Comparison of ENCODE assay signal across 8 cellular contexts in the genomic region with DNA sequence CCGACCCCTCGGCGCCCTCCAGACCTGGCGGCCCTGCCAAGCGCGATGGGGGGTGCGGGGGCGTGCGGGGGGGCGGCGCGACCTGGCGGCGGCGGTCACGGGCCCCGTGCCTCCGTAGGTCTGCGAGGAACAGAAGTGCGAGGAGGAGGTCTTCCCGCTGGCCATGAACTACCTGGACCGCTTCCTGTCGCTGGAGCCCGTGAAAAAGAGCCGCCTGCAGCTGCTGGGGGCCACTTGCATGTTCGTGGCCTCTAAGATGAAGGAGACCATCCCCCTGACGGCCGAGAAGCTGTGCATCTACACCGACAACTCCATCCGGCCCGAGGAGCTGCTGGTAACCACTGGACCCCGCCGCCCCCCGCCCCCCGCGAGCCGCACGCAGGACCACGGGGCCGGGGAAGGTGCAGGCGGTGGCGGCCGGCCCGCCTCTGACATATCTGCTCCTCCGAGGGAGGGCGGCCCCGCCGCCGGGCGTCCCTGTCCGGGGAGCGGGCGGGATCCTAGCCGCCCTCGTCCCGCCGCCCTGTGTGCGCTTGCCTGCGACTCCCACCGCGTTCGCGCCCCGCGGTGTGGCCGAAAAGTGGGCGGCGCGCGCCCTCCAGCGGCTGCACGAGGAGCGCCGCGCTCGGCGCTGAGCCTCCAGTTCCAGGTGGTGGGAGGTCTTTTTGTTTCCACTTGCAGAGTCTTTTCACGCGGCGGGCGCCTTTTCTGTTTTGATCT. TPM values are rescaled to one million over a fixed set of nuclear protein-coding genes. Genes with fewer than 3 reads are reported as not detected.
DNase-seq lines count a peak whose midpoint lies in the region; ATAC-seq and TF ChIP-seq lines count a peak whose summit lies in the region.

No MANE protein-coding gene starts in this region.

- no peak overlapping the region for H3K27ac Mint-ChIP-seq in activated naive CD4-positive, alpha-beta T cell treated with anti-CD3 and anti-CD28 coated beads, Interleukin-2, amount 50 U/mL, for 72 hours

- H3K36me3 Mint-ChIP-seq in activated naive CD4-positive, alpha-beta T cell treated with anti-CD3 and anti-CD28 coated beads, Interleukin-2, amount 50 U/mL, for 72 hours, result no peaks in the 10 kb centered on the region

- TF ChIP-seq POLR2A in GM18505 (IDR thresholded peaks at IDR 0.05; ENCODE audit: borderline replicate concordance, extremely low read depth, insufficient read depth, insufficient read length) (no peak), thyroid gland (IDR thresholded peaks at IDR 0.05) (peak in 1 of 2 donors; percentile 66)

- TF ChIP-seq CTCF in A673 (conservative IDR thresholded peaks at IDR 0.05; ENCODE audit: low read depth, low read length) (peak; percentile 82), cardiac muscle cell (IDR thresholded peaks at IDR 0.05; ENCODE audit: low read depth, low read length) (peak; percentile 79), parathyroid adenoma (IDR thresholded peaks at IDR 0.05) (peak; percentile 77), thyroid gland (IDR thresholded peaks at IDR 0.05) (peak; percentile 48 to 96 (median 84))

- H3K4me1 ChIP-seq in A673 (ENCODE audit: insufficient read depth, low read length, poor library complexity, severe bottlenecking) (peaks cover 30% of the 10 kb centered on the region), cardiac muscle cell (ENCODE audit: low read depth) (peaks cover 9% of the 10 kb centered on the region), parathyroid adenoma (no peaks in the 10 kb centered on the region), thyroid gland (peaks cover 32 to 34% of the 10 kb centered on the region in 2 donors)

- POLR2A ChIA-PET in A673 (lab: Charles Lee; ENCODE audit: low non-redundant PET), result interaction anchor here (0.6 to 1.4 kb wide), 4 partner anchors 13 to 541 kb away, joined by 3 to 8 read pairs (median 6); no protein-coding TSS in a partner anchor

- WGBS in thyroid gland, 2 donors, result no CpG with 5 or more reads among the region's 81 CpGs

- no peaks in the 10 kb centered on the region for H3K9me3 ChIP-seq in A673 (ENCODE audit: low read depth, low read length, poor library complexity, severe bottlenecking)
- H3K9me3 ChIP-seq in cardiac muscle cell (ENCODE audit: low read depth), result no peaks in the 10 kb centered on the region
- no peaks in the 10 kb centered on the region for H3K9me3 ChIP-seq in parathyroid adenoma (ENCODE audit: control insufficient read depth, low read length)
- no peaks in the 10 kb centered on the region for H3K9me3 ChIP-seq in thyroid gland

- peak overlapping the region; percentile 78 for H3K4me2 ChIP-seq in parathyroid adenoma (ENCODE audit: low read length)

- H3K9ac ChIP-seq in parathyroid adenoma, result no peak overlapping the region

- H3K79me2 ChIP-seq in parathyroid adenoma, result no peaks in the 10 kb centered on the region

- peak overlapping the region; percentile 42 for H2AFZ ChIP-seq in parathyroid adenoma

- no peaks in the 10 kb centered on the region for H3K9me3 Mint-ChIP-seq in activated naive CD4-positive, alpha-beta T cell treated with anti-CD3 and anti-CD28 coated beads, Interleukin-2, amount 50 U/mL, for 72 hours

- DNase-seq in A673 (ENCODE audit: low spot score), result peak; percentile 92
- DNase-seq in KG1 (lab: John Stamatoyannopoulos, UW), result peak; percentile 61
- peak; percentile 60 for DNase-seq in SKM-1 treated with dmso at 0.1 percent for 144 hours (lab: John Stamatoyannopoulos, UW; ENCODE audit: unreplicated experiment)
- peak; percentile 79 to 85 for DNase-seq in activated naive CD4-positive, alpha-beta T cell treated with anti-CD3 and anti-CD28 coated beads, Interleukin-2, amount 50 U/mL, for 72 hours (ENCODE audit: low spot score in 2 of 2)
- peak; percentile 90 for DNase-seq in cardiac muscle cell (ENCODE audit: low read depth in 1 of 2, low spot score in 1 of 2)
- peak; percentile 84 to 85 for DNase-seq in thyroid gland

- no TSS peak for BruUV-seq in A673 (replicated peaks; lab: Mats Ljungman, UMichigan)

- peak overlapping the region; percentile 99 for H3K27ac ChIP-seq in A673 (ENCODE audit: low read depth, low read length, poor library complexity, severe bottlenecking)
- no peak overlapping the region for H3K27ac ChIP-seq in cardiac muscle cell
- H3K27ac ChIP-seq in parathyroid adenoma, result no peak overlapping the region
- peak overlapping the region; percentile 93 to 97 (median 96) for H3K27ac ChIP-seq in thyroid gland

- H3K4me3 ChIP-seq in A673 (ENCODE audit: low read depth, low read length, poor library complexity, severe bottlenecking) (peak overlapping the region; percentile 86), cardiac muscle cell (peak overlapping the region; percentile 67), parathyroid adenoma (ENCODE audit: low read depth, low read length) (peak overlapping the region; percentile 66), thyroid gland (replicated peaks in 1 of 3) (peak overlapping the region; percentile 69 to 96 (median 85))

- peaks cover 61% of the 10 kb centered on the region for H3K36me3 ChIP-seq in A673 (ENCODE audit: insufficient read depth, low read length, poor library complexity, severe bottlenecking)
- H3K36me3 ChIP-seq in cardiac muscle cell, result no peaks in the 10 kb centered on the region
- H3K36me3 ChIP-seq in parathyroid adenoma (ENCODE audit: control insufficient read depth, insufficient read depth, low read length), result no peaks in the 10 kb centered on the region
- peaks cover 3 to 15% of the 10 kb centered on the region in 2 donors for H3K36me3 ChIP-seq in thyroid gland

- CTCF ChIA-PET in A673 (lab: Charles Lee), result interaction anchor here (0.7 to 1.5 kb wide), 2 partner anchors 227 to 351 kb away, joined by 3 to 6 read pairs; no protein-coding TSS in a partner anchor

- peak; percentile 51 for ATAC-seq in GM18505 (IDR thresholded peaks at IDR 0.05; ENCODE audit: unreplicated experiment)
- peak; percentile 86 to 88 for ATAC-seq in activated naive CD4-positive, alpha-beta T cell treated with anti-CD3 and anti-CD28 coated beads, Interleukin-2, amount 50 U/mL, for 72 hours

- H3K27me3 ChIP-seq in A673 (replicated peaks; ENCODE audit: insufficient read depth, low read depth, low read length, poor library complexity) (no peaks in the 10 kb centered on the region), cardiac muscle cell (peaks cover 41% of the 10 kb centered on the region), parathyroid adenoma (ENCODE audit: control insufficient read depth, insufficient read depth, low read length) (no peaks in the 10 kb centered on the region), thyroid gland (no peaks in the 10 kb centered on the region)

- intact Hi-C loops in A673 (cut with micrococcal nuclease; ENCODE audit: unreplicated experiment), result loop anchor here (1.0 kb wide), 1 partner anchor 542 kb away; no protein-coding TSS in a partner anchor
- intact Hi-C loops in thyroid gland (cut with DNase I), result loop anchor here (2.0 kb wide), 1 partner anchor 542 kb away; no protein-coding TSS in a partner anchor

RNA-seq across cellular contexts. Expression of gene CCND1, which starts 2.1 kb away (rescaled TPM):
- total RNA-seq in A673 (2021) (2,517 and 2,519 TPM in 2 replicates), cardiac muscle cell (29.2 and 36.5 TPM in 2 replicates), thyroid gland (100 to 1,000 TPM in 1 of 4 donors, 10 to 100 TPM in 3; 55.1 to 110 (median 94.6) TPM)
- under 1 TPM; 0.16 to 0.39 TPM for total RNA-seq in activated naive CD4-positive, alpha-beta T cell treated with anti-CD3 and anti-CD28 coated beads, Interleukin-2, amount 50 U/mL, for 72 hours
- 20.1 and 41.6 TPM in 2 replicates for polyA plus RNA-seq in cardiac muscle cell

RNA-seq across cellular contexts. Expression of gene LTO1, which starts 32.1 kb away (rescaled TPM):
- total RNA-seq in A673 (2021) (52.8 and 56.0 TPM in 2 replicates), cardiac muscle cell (20.2 and 26.2 TPM in 2 replicates), thyroid gland (10 to 100 TPM; 23.5 to 40.0 (median 26.9) TPM)
- 10 to 100 TPM; 19.1 to 21.0 TPM for total RNA-seq in activated naive CD4-positive, alpha-beta T cell treated with anti-CD3 and anti-CD28 coated beads, Interleukin-2, amount 50 U/mL, for 72 hours
- 23.0 and 31.7 TPM in 2 replicates for polyA plus RNA-seq in cardiac muscle cell

Comparison
In these comparisons a context has a peak if more than half of its experiments do, and no peak if none do; other contexts are left out.
1. H3K27ac ChIP-seq: peak in A673 (single experiment) and thyroid gland (3 of 3); none in cardiac muscle cell (single experiment) and parathyroid adenoma (single experiment).
2. RNA of gene CCND1, which starts 2.1 kb away (total RNA-seq): 2,517 to 2,519 TPM in A673, 55.1 to 110 TPM in thyroid gland and 29.2 to 36.5 TPM in cardiac muscle cell; 0.16 to 0.39 TPM in activated naive CD4-positive, alpha-beta T cell treated with anti-CD3 and anti-CD28 coated beads, Interleukin-2, amount 50 U/mL, for 72 hours; every median in the first group is over 10 times any median in the second.
3. Peak in every context shown above with its lines, with median percentiles within 50 percentile points of each other: DNase-seq, H3K4me3 ChIP-seq and CTCF ChIP-seq.